ENCODE assay signal across 8 cellular contexts in genomic region chr22:50327711-50328019, GRCh38. TPM values are rescaled to one million over a fixed set of nuclear protein-coding genes. Genes with fewer than 3 reads are reported as not detected.
A peak's percentile ranks its signal among the peaks of the same experiment; 100 is the strongest.
DNase-seq lines count a peak whose midpoint lies in the region; ATAC-seq, FAIRE-seq and TF ChIP-seq lines count a peak whose summit lies in the region.

No MANE protein-coding gene starts in this region.

- no peaks in the 10 kb centered on the region for H3K27me3 ChIP-seq in CD4-positive, CD25-positive, alpha-beta regulatory T cell (ENCODE audit: control insufficient read depth, insufficient read depth, low read length)
- H3K27me3 ChIP-seq in endothelial cell of umbilical vein (ENCODE audit: control insufficient read depth in 2 of 2, insufficient read depth in 2 of 2, low read length in 2 of 2) (no peaks in the 10 kb centered on the region), osteoblast (ENCODE audit: insufficient read depth, low read length) (no peaks in the 10 kb centered on the region)

- BruUV-seq in OCI-LY7 (replicated peaks; lab: Mats Ljungman, UMichigan) (no TSS peak), endothelial cell of umbilical vein (replicated peaks; lab: Mats Ljungman, UMichigan) (no TSS peak)

- H3K9me2 ChIP-seq in OCI-LY7 (ENCODE audit: insufficient read depth, low read length): no peaks in the 10 kb centered on the region

- CTCF ChIA-PET in OCI-LY7 (lab: Charles Lee; ENCODE audit: unreplicated experiment) (interaction anchor here (1.2 kb wide), 1 partner anchor 52 kb away, joined by 3 read pairs; no protein-coding TSS in a partner anchor), endothelial cell of umbilical vein (lab: Charles Lee) (interaction anchor here (0.7 to 5.6 kb wide), 11 partner anchors 14 to 87 kb away, joined by 3 to 36 read pairs (median 4); partner anchors contain the start of genes HDAC10 and PLXNB2)

- no peaks in the 10 kb centered on the region for H3K36me3 ChIP-seq in CD4-positive, CD25-positive, alpha-beta regulatory T cell (ENCODE audit: control insufficient read depth, insufficient read depth, low read length)
- H3K36me3 ChIP-seq in OCI-LY7 (ENCODE audit: insufficient read depth, low read length): no peaks in the 10 kb centered on the region
- no peaks in the 10 kb centered on the region for H3K36me3 ChIP-seq in endothelial cell of umbilical vein (ENCODE audit: control insufficient read depth in 2 of 2, extremely low read depth in 1 of 2, insufficient read depth in 2 of 2, low read length in 2 of 2)
- no peaks in the 10 kb centered on the region for H3K36me3 ChIP-seq in osteoblast (ENCODE audit: insufficient read depth, low read length)

- peak; percentile 8 for FAIRE-seq in endothelial cell of umbilical vein (lab: Jason Lieb, UNC)

- peak overlapping the region in 2 of 3 donors; percentile 38 to 42 for H3K27ac Mint-ChIP-seq in CD4-positive, CD25-positive, alpha-beta regulatory T cell

- no peaks in the 10 kb centered on the region for H3K79me2 ChIP-seq in OCI-LY7 (ENCODE audit: insufficient read depth, low read depth, low read length)
- no peaks in the 10 kb centered on the region for H3K79me2 ChIP-seq in endothelial cell of umbilical vein (ENCODE audit: control insufficient read depth, insufficient read depth, low read length)
- H3K79me2 ChIP-seq in osteoblast (ENCODE audit: insufficient read depth, low read length): peaks cover 15% of the 10 kb centered on the region

- H3K4me1 ChIP-seq in CD4-positive, CD25-positive, alpha-beta regulatory T cell (ENCODE audit: control insufficient read depth, insufficient read depth, low read length, poor library complexity, severe bottlenecking): peaks cover 13% of the 10 kb centered on the region
- H3K4me1 ChIP-seq in OCI-LY7 (ENCODE audit: insufficient read depth, low read length, poor library complexity, severe bottlenecking): peaks cover 33% of the 10 kb centered on the region
- H3K4me1 ChIP-seq in endothelial cell of umbilical vein (ENCODE audit: control insufficient read depth, extremely low read depth, insufficient read depth, low read length): peaks cover 9% of the 10 kb centered on the region
- H3K4me1 ChIP-seq in osteoblast (ENCODE audit: insufficient read depth, low read length): peaks cover 26% of the 10 kb centered on the region

- H3K4me2 ChIP-seq in OCI-LY7 (ENCODE audit: low read length) (peak overlapping the region; percentile 75), endothelial cell of umbilical vein (ENCODE audit: insufficient read depth, low read length) (peak overlapping the region; percentile 48), osteoblast (ENCODE audit: insufficient read depth, low read length) (peak overlapping the region; percentile 92)

- peak overlapping the region; percentile 80 to 92 (median 86) for H3K4me3 Mint-ChIP-seq in CD4-positive, CD25-positive, alpha-beta regulatory T cell

- H3K9me3 Mint-ChIP-seq in CD4-positive, CD25-positive, alpha-beta regulatory T cell: no peaks in the 10 kb centered on the region

- intact Hi-C loops in OCI-LY7 (cut with micrococcal nuclease; ENCODE audit: unreplicated experiment) (loop anchor here (1.0 to 5.0 kb wide), 4 partner anchors 13 to 51 kb away; no protein-coding TSS in a partner anchor), endothelial cell of umbilical vein (cut with micrococcal nuclease) (loop anchor here (1.0 to 2.0 kb wide), 5 partner anchors 15 to 75 kb away; partner anchors contain the start of genes MAPK11 and PPP6R2)

- TF ChIP-seq POLR2A in endothelial cell of umbilical vein (IDR thresholded peaks at IDR 0.05; ENCODE audit: low read depth, low read length): no peak

- dilution Hi-C loops in endothelial cell of umbilical vein (cut with MboI; ENCODE audit: extremely low pct_ligation_motif_present, low sequenced_read_pairs): no loop called here

- H3K27ac ChIP-seq in CD4-positive, CD25-positive, alpha-beta regulatory T cell (ENCODE audit: insufficient read depth, low read length, poor library complexity, severe bottlenecking): no peak overlapping the region
- H3K27ac ChIP-seq in OCI-LY7 (ENCODE audit: low read depth, low read length, poor library complexity, severe bottlenecking) (no peak overlapping the region), endothelial cell of umbilical vein (ENCODE audit: insufficient read depth, low read depth, low read length) (peak overlapping the region; percentile 70), osteoblast (ENCODE audit: low read depth, low read length) (peak overlapping the region; percentile 83)

- H3K9me1 ChIP-seq in endothelial cell of umbilical vein (replicated peaks; ENCODE audit: control insufficient read depth, extremely low read depth, insufficient read depth, low read length): no peaks in the 10 kb centered on the region

- H3K9me3 ChIP-seq in CD4-positive, CD25-positive, alpha-beta regulatory T cell (ENCODE audit: control insufficient read depth in 2 of 2, low read length in 2 of 2): no peaks in the 10 kb centered on the region
- H3K9me3 ChIP-seq in OCI-LY7 (ENCODE audit: low read length) (no peaks in the 10 kb centered on the region), endothelial cell of umbilical vein (replicated peaks; ENCODE audit: control insufficient read depth, insufficient read depth, low read length) (no peaks in the 10 kb centered on the region), osteoblast (ENCODE audit: low read depth, low read length) (no peaks in the 10 kb centered on the region)

- no peak for ATAC-seq in CD4-positive, CD25-positive, alpha-beta regulatory T cell (ENCODE audit: low read depth in 2 of 2)

- peak overlapping the region; percentile 83 for H3K9ac ChIP-seq in endothelial cell of umbilical vein (replicated peaks; ENCODE audit: extremely low read depth, insufficient read depth, low read length)

- no peak for TF ChIP-seq CTCF in OCI-LY7 (conservative IDR thresholded peaks at IDR 0.05; ENCODE audit: low read length)
- no peak for TF ChIP-seq CTCF in endothelial cell of umbilical vein (IDR thresholded peaks at IDR 0.05; ENCODE audit: extremely low read depth in 1 of 2, insufficient read depth in 1 of 2, low read depth in 1 of 2, low read length in 2 of 2)
- no peak for TF ChIP-seq CTCF in osteoblast (IDR thresholded peaks at IDR 0.05; ENCODE audit: extremely low read depth, low read depth, low read length)

- POLR2A ChIA-PET in OCI-LY7 (lab: Charles Lee): no interaction called here
- POLR2A ChIA-PET in endothelial cell of umbilical vein (lab: Charles Lee): no interaction called here

- H3K4me3 ChIP-seq in CD4-positive, CD25-positive, alpha-beta regulatory T cell (ENCODE audit: low read depth, low read length): no peak overlapping the region
- peak overlapping the region; percentile 77 for H3K4me3 ChIP-seq in OCI-LY7 (ENCODE audit: low read depth, low read length, poor library complexity, severe bottlenecking)
- H3K4me3 ChIP-seq in endothelial cell of umbilical vein (replicated peaks in 1 of 3; ENCODE audit: insufficient read depth in 1 of 3, low read depth in 1 of 3, low read length in 3 of 3): peak overlapping the region in 2 of 3 experiments; percentile 55 to 58
- peak overlapping the region; percentile 83 for H3K4me3 ChIP-seq in osteoblast (ENCODE audit: insufficient read depth, low read length)

- H3K36me3 Mint-ChIP-seq in CD4-positive, CD25-positive, alpha-beta regulatory T cell: no peaks in the 10 kb centered on the region

- H3K4me1 Mint-ChIP-seq in CD4-positive, CD25-positive, alpha-beta regulatory T cell: peaks cover 0 to 10% (median 5%) of the 10 kb centered on the region in 4 donors

- H2AFZ ChIP-seq in OCI-LY7 (ENCODE audit: low read length) (peak overlapping the region; percentile 92; the same call in 1 of the 2 replicates), endothelial cell of umbilical vein (ENCODE audit: low read depth, low read length) (peak overlapping the region; percentile 74), osteoblast (ENCODE audit: low read length) (peak overlapping the region; percentile 93)

- DNase-seq in CD4-positive, CD25-positive, alpha-beta regulatory T cell: no peak
- DNase-seq in OCI-LY7 (ENCODE audit: low spot score) (no peak), endothelial cell of umbilical vein (ENCODE audit: low read depth, low spot score) (no peak), osteoblast (ENCODE audit: insufficient read length, low spot score, missing footprints) (no peak), GF-D8 (lab: John Stamatoyannopoulos, UW) (no peak), NCI-H748 (lab: John Stamatoyannopoulos, UW; ENCODE audit: unreplicated experiment) (no peak), NCI-H2171 treated with DMSO at 0.1 percent for 48 hours (lab: John Stamatoyannopoulos, UW) (no peak), NCI-H2227 treated with DMSO at 0.1 percent for 48 hours (lab: John Stamatoyannopoulos, UW) (no peak)

- peaks cover 16% of the 10 kb centered on the region for H3K27me3 Mint-ChIP-seq in CD4-positive, CD25-positive, alpha-beta regulatory T cell

- no peaks in the 10 kb centered on the region for H4K20me1 ChIP-seq in OCI-LY7 (ENCODE audit: insufficient read depth, low read length)
- no peaks in the 10 kb centered on the region for H4K20me1 ChIP-seq in endothelial cell of umbilical vein (replicated peaks; ENCODE audit: control insufficient read depth, extremely low read depth, insufficient read depth, low read length)
- peaks cover 13% of the 10 kb centered on the region for H4K20me1 ChIP-seq in osteoblast (ENCODE audit: insufficient read depth, low read length)

RNA-seq across cellular contexts. Expression of gene DENND6B, which starts 0.9 kb away (rescaled TPM):
- 2.1 TPM for total RNA-seq in CD4-positive, CD25-positive, alpha-beta regulatory T cell
- polyA plus RNA-seq in CD4-positive, CD25-positive, alpha-beta regulatory T cell: under 1 TPM; 0.48 to 0.69 (median 0.53) TPM
- total RNA-seq in OCI-LY7 (2014; rRNA removed; shearing (Covaris generic)): 25.0 and 31.6 TPM in 2 replicates
- total RNA-seq in OCI-LY7 (2022) (38.1 and 45.0 TPM in 2 replicates), endothelial cell of umbilical vein (2.9 and 5.9 TPM in 2 replicates), osteoblast (5.9 and 6.5 TPM in 2 replicates)
- 4.1 and 6.5 TPM in 2 replicates for polyA plus RNA-seq in endothelial cell of umbilical vein
- polyA plus RNA-seq in endothelial cell of umbilical vein (2011; cell fraction: cytosol; rRNA removed): 1.4 and 2.5 TPM in 2 replicates
- 12.9 and 20.9 TPM in 2 replicates for polyA plus RNA-seq in endothelial cell of umbilical vein (2011; cell fraction: nucleus; rRNA removed)
- polyA plus RNA-seq in endothelial cell of umbilical vein (2012): 1.6 and 2.6 TPM in 2 replicates
- 1.7 and 2.1 TPM in 2 replicates for polyA minus RNA-seq in endothelial cell of umbilical vein
- polyA minus RNA-seq in endothelial cell of umbilical vein (2011; cell fraction: cytosol; rRNA and poly(A)+ RNA removed): 0.51 TPM
- 1.4 and 3.3 TPM in 2 replicates for polyA minus RNA-seq in endothelial cell of umbilical vein (2011; cell fraction: nucleus; rRNA and poly(A)+ RNA removed)

RNA-seq across cellular contexts. Expression of gene PPP6R2, which starts 15.5 kb away (rescaled TPM):
- total RNA-seq in CD4-positive, CD25-positive, alpha-beta regulatory T cell: 85.7 TPM
- polyA plus RNA-seq in CD4-positive, CD25-positive, alpha-beta regulatory T cell: 10 to 100 TPM; 15.9 to 19.4 (median 17.2) TPM
- 55.0 and 64.5 TPM in 2 replicates for total RNA-seq in OCI-LY7 (2014; rRNA removed; shearing (Covaris generic))
- total RNA-seq in OCI-LY7 (2022): 62.3 and 65.8 TPM in 2 replicates
- 46.4 and 54.6 TPM in 2 replicates for total RNA-seq in endothelial cell of umbilical vein
- polyA plus RNA-seq in endothelial cell of umbilical vein: 38.6 and 41.2 TPM in 2 replicates
- polyA plus RNA-seq in endothelial cell of umbilical vein (2011; cell fraction: cytosol; rRNA removed): 29.4 and 36.5 TPM in 2 replicates
- 135 and 137 TPM in 2 replicates for polyA plus RNA-seq in endothelial cell of umbilical vein (2011; cell fraction: nucleus; rRNA removed)
- 27.9 and 28.3 TPM in 2 replicates for polyA plus RNA-seq in endothelial cell of umbilical vein (2012)
- 45.8 and 51.7 TPM in 2 replicates for polyA minus RNA-seq in endothelial cell of umbilical vein
- polyA minus RNA-seq in endothelial cell of umbilical vein (2011; cell fraction: cytosol; rRNA and poly(A)+ RNA removed): 10.1 TPM
- polyA minus RNA-seq in endothelial cell of umbilical vein (2011; cell fraction: nucleus; rRNA and poly(A)+ RNA removed): 34.2 and 57.9 TPM in 2 replicates
- total RNA-seq in osteoblast: 51.0 and 61.2 TPM in 2 replicates

RNA-seq across cellular contexts. Expression of gene PLXNB2, which starts 20.2 kb away (rescaled TPM):
- 3.7 TPM for total RNA-seq in CD4-positive, CD25-positive, alpha-beta regulatory T cell
- polyA plus RNA-seq in CD4-positive, CD25-positive, alpha-beta regulatory T cell: under 1 TPM in 3 of 4 donors, not detected in 1; 0.36 to 0.67 (median 0.42) TPM
- 10.7 and 13.6 TPM in 2 replicates for total RNA-seq in OCI-LY7 (2014; rRNA removed; shearing (Covaris generic))
- total RNA-seq in OCI-LY7 (2022): 38.9 and 39.2 TPM in 2 replicates
- 134 and 139 TPM in 2 replicates for total RNA-seq in endothelial cell of umbilical vein
- 82.3 and 113 TPM in 2 replicates for polyA plus RNA-seq in endothelial cell of umbilical vein
- polyA plus RNA-seq in endothelial cell of umbilical vein (2011; cell fraction: cytosol; rRNA removed): 57.8 and 72.6 TPM in 2 replicates
- 283 and 338 TPM in 2 replicates for polyA plus RNA-seq in endothelial cell of umbilical vein (2011; cell fraction: nucleus; rRNA removed)
- polyA plus RNA-seq in endothelial cell of umbilical vein (2012): 73.1 and 80.0 TPM in 2 replicates
- polyA minus RNA-seq in endothelial cell of umbilical vein: 117 TPM in 2 replicates
- polyA minus RNA-seq in endothelial cell of umbilical vein (2011; cell fraction: cytosol; rRNA and poly(A)+ RNA removed): 56.3 TPM
- 65.3 and 136 TPM in 2 replicates for polyA minus RNA-seq in endothelial cell of umbilical vein (2011; cell fraction: nucleus; rRNA and poly(A)+ RNA removed)
- total RNA-seq in osteoblast: 166 and 209 TPM in 2 replicates

RNA-seq across cellular contexts. Expression of gene MAPK11, which starts 57.5 kb away (rescaled TPM):
- 9.3 TPM for total RNA-seq in CD4-positive, CD25-positive, alpha-beta regulatory T cell
- under 1 TPM; 0.10 to 0.52 (median 0.21) TPM for polyA plus RNA-seq in CD4-positive, CD25-positive, alpha-beta regulatory T cell
- 12.0 and 13.0 TPM in 2 replicates for total RNA-seq in OCI-LY7 (2014; rRNA removed; shearing (Covaris generic))
- total RNA-seq in OCI-LY7 (2022) (18.6 and 19.7 TPM in 2 replicates), endothelial cell of umbilical vein (26.3 and 29.4 TPM in 2 replicates), osteoblast (2.9 and 6.2 TPM in 2 replicates)
- 22.8 and 30.2 TPM in 2 replicates for polyA plus RNA-seq in endothelial cell of umbilical vein
- 13.7 and 19.8 TPM in 2 replicates for polyA plus RNA-seq in endothelial cell of umbilical vein (2011; cell fraction: cytosol; rRNA removed)
- polyA plus RNA-seq in endothelial cell of umbilical vein (2011; cell fraction: nucleus; rRNA removed): 47.9 and 63.7 TPM in 2 replicates
- polyA plus RNA-seq in endothelial cell of umbilical vein (2012): 19.7 and 28.3 TPM in 2 replicates
- polyA minus RNA-seq in endothelial cell of umbilical vein: 17.9 and 22.1 TPM in 2 replicates
- 0.51 TPM for polyA minus RNA-seq in endothelial cell of umbilical vein (2011; cell fraction: cytosol; rRNA and poly(A)+ RNA removed)
- polyA minus RNA-seq in endothelial cell of umbilical vein (2011; cell fraction: nucleus; rRNA and poly(A)+ RNA removed): 11.3 and 17.4 TPM in 2 replicates

Comparison
In these comparisons a context has a peak if more than half of its experiments do, and no peak if none do; other contexts are left out.
1. H3K27ac ChIP-seq: peak in endothelial cell of umbilical vein (single experiment) and osteoblast (single experiment); none in CD4-positive, CD25-positive, alpha-beta regulatory T cell (single experiment) and OCI-LY7 (single experiment).
2. Peak in every context shown above with its lines, with median percentiles within 50 percentile points of each other: H2AFZ ChIP-seq and H3K4me2 ChIP-seq.